In genomic region chr14:49867831-49868719, GRCh38 we compare ENCODE assay signal across 1 cellular context.
TF ChIP-seq lines count a peak whose summit lies in the region.

No MANE protein-coding gene starts in this region.

TF ChIP-seq in H1, 55 proteins besides CTCF, POLR2A, EP300 and RAD21 (continued from another document):
- TF ChIP-seq FOSL1 (IDR thresholded peaks at IDR 0.05; ENCODE audit: insufficient read depth, low read depth, low read length) (no peak), BACH1 (IDR thresholded peaks at IDR 0.05; ENCODE audit: low read length) (peak; percentile 16; the same call in 1 of the 2 replicates), CREB1 (IDR thresholded peaks at IDR 0.05) (peak; percentile 61; the same call in 1 of the 2 replicates), TAF1 (IDR thresholded peaks at IDR 0.05; ENCODE audit: low read depth, low read length) (peak; percentile 77), SP1 (IDR thresholded peaks at IDR 0.05; ENCODE audit: low read depth, low read length) (0 out of 2 replicates have a peak, but pooled peaks have one; percentile 42), CBX5 (IDR thresholded peaks at IDR 0.05; ENCODE audit: low read depth, low read length) (no peak), KDM1A (IDR thresholded peaks at IDR 0.05; ENCODE audit: borderline replicate concordance, low read length) (no peak), RXRA (IDR thresholded peaks at IDR 0.05; ENCODE audit: insufficient read depth, low read depth, low read length) (no peak), TAF7 (optimal IDR thresholded peaks at IDR 0.05; ENCODE audit: borderline replicate concordance, low read depth, low read length) (peak; percentile 72), TEAD4 (IDR thresholded peaks at IDR 0.05; ENCODE audit: low read depth, low read length) (no peak), HDAC2 (IDR thresholded peaks at IDR 0.05; ENCODE audit: borderline replicate concordance in 1 of 2, low read depth in 2 of 2, low read length in 2 of 2) (no peak), JUN (IDR thresholded peaks at IDR 0.05; ENCODE audit: low read depth, low read length) (no peak), NRF1 (IDR thresholded peaks at IDR 0.05; ENCODE audit: low read depth, low read length) (no peak), KDM5A (IDR thresholded peaks at IDR 0.05; ENCODE audit: low read length) (no peak), ASH2L (IDR thresholded peaks at IDR 0.05; ENCODE audit: low read length) (peak; percentile 46)
- TF ChIP-seq, protein P1, sequence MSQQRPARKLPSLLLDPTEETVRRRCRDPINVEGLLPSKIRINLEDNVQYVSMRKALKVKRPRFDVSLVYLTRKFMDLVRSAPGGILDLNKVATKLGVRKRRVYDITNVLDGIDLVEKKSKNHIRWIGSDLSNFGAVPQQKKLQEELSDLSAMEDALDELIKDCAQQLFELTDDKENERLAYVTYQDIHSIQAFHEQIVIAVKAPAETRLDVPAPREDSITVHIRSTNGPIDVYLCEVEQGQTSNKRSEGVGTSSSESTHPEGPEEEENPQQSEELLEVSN (IDR thresholded peaks at IDR 0.05) = no peak
TF ChIP-seq in H1: peak in this region for 12.
